In the genomic region with DNA sequence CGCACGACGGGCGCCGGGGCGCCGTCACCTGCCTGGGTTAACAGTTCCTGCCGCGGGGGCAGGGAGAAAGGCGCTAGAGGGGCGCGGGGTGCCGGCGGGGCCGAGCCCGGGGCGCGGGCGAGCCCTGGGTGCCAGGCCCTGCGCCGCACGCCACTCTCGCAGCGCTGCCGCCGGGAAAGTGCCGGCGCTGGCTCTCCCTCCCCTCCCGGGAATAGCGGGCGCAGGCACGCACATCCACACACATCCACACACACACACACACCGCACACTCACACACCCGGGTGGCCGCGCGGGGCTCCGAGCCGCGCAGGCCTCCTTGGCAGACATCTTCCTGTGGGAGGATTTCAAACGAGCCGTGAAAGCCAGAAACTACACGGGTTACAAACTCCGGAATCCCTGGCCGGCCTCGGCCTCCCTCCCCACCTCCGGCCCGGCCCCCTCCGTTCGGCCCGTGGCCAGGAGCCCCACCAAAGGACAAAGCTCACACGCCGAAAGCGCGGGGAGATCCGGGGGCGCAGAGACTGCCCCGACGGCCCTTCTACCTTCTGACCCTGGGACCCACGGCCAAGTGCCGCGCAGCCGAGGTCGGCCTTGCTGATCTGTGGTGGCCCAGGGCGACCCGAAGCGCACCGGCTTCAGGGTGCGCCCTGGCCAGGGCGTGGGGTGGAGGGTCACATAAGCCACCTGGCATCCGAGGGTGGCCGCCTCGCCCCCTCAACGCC, we compare ENCODE assay signal across 8 cellular contexts.
DNase-seq lines count a peak whose midpoint lies in the region; ATAC-seq and TF ChIP-seq lines count a peak whose summit lies in the region.

No MANE protein-coding gene starts in this region.

- H3K36me3 ChIP-seq in mucosa of rectum (ENCODE audit: control insufficient read depth in 2 of 2, insufficient read depth in 2 of 2, low read length in 2 of 2) (no peaks in the 10 kb centered on the region), upper lobe of left lung (no peaks in the 10 kb centered on the region)

- no peak overlapping the region for H3K27ac ChIP-seq in coronary artery
- peak overlapping the region in 1 of 2 donors; percentile 32 for H3K27ac ChIP-seq in mucosa of rectum (ENCODE audit: low read depth in 2 of 2, low read length in 2 of 2)
- H3K27ac ChIP-seq in upper lobe of left lung = no peak overlapping the region

- TF ChIP-seq POLR2A in upper lobe of left lung (IDR thresholded peaks at IDR 0.05) = no peak

- H3K4me3 ChIP-seq in coronary artery = peak overlapping the region; percentile 61
- H3K4me3 ChIP-seq in mucosa of rectum (ENCODE audit: low read length in 2 of 2) = peak overlapping the region; percentile 21 to 28
- H3K4me3 ChIP-seq in upper lobe of left lung = peak overlapping the region in 3 of 4 donors; percentile 16 to 29 (median 26)

- WGBS in upper lobe of left lung, 2 donors = 0 to 20% methylated on average over 1 to 42 of the region's 74 CpGs

- H3K4me1 ChIP-seq in mucosa of rectum (ENCODE audit: control insufficient read depth in 2 of 2, insufficient read depth in 2 of 2, low read length in 2 of 2) (peaks cover 0 to 5% of the 10 kb centered on the region in 2 donors), upper lobe of left lung (peaks cover 15 to 41% (median 20%) of the 10 kb centered on the region in 4 donors)

- peak in 1 of 2 donors; percentile 48 for ATAC-seq in upper lobe of left lung (ENCODE audit: low FRiP score in 2 of 2)

- H3K27me3 ChIP-seq in mucosa of rectum (ENCODE audit: control insufficient read depth in 2 of 2, insufficient read depth in 2 of 2, low read length in 2 of 2) = peaks cover 0 to 16% of the 10 kb centered on the region in 2 donors
- H3K27me3 ChIP-seq in upper lobe of left lung = peaks cover 0 to 40% (median 0%) of the 10 kb centered on the region in 4 donors

- no peak for TF ChIP-seq CTCF in coronary artery (IDR thresholded peaks at IDR 0.05)
- TF ChIP-seq CTCF in upper lobe of left lung (IDR thresholded peaks at IDR 0.05) = no peak

- TF ChIP-seq EP300 in upper lobe of left lung (IDR thresholded peaks at IDR 0.05) = no peak

- peak; percentile 36 for DNase-seq in activated T-cell treated with anti-CD3 and anti-CD28 coated beads, Interleukin-2, amount 50 U/mL, for 1 hour
- DNase-seq in activated T-cell treated with anti-CD3 and anti-CD28 coated beads for 4 hours (no peak), coronary artery (ENCODE audit: low spot score) (no peak), upper lobe of left lung (peak in 1 of 2 donors; percentile 71), NCI-H2029 treated with DMSO at 0.1 percent for 48 hours (lab: John Stamatoyannopoulos, UW) (no peak), NCI-H1092 treated with DMSO at 0.1 percent for 48 hours (lab: John Stamatoyannopoulos, UW) (no peak)
- DNase-seq in stimulated activated CD4-positive, alpha-beta T cell treated with anti-CD3 and anti-CD28 coated beads, Interleukin-2, amount 100 ng/mL, for 48 hours = no peak

- H3K9me3 ChIP-seq in mucosa of rectum (ENCODE audit: control insufficient read depth in 2 of 2, low read length in 2 of 2) = no peaks in the 10 kb centered on the region
- H3K9me3 ChIP-seq in upper lobe of left lung = no peaks in the 10 kb centered on the region

- peak overlapping the region in 1 of 2 donors; percentile 39 for H3K9ac ChIP-seq in mucosa of rectum (ENCODE audit: low read depth in 1 of 2, low read length in 2 of 2)
